In genomic region chr7:28729276-28729675, GRCh38 we compare ENCODE assay signal across 20 cellular contexts.
A peak's percentile ranks its signal among the peaks of the same experiment; 100 is the strongest.
DNase-seq lines count a peak whose midpoint lies in the region; ATAC-seq, FAIRE-seq and TF ChIP-seq lines count a peak whose summit lies in the region.
"Had no signal": no experiment of that assay in that cellular context is flagged by ENCODE, and none has a peak within 500 bp of the region (broad histone marks: within the 10 kb centered on the region; RNA-seq: fewer than 3 reads in every experiment).

No MANE protein-coding gene starts in this region.

- H3K79me2 ChIP-seq in hepatocyte = no peaks in the 10 kb centered on the region

- H2AFZ ChIP-seq in hepatocyte = no peak overlapping the region

- no peaks in the 10 kb centered on the region for H3K9me2 ChIP-seq in hepatocyte (replicated peaks; ENCODE audit: insufficient read depth)

- TF ChIP-seq CTCF in hepatocyte (IDR thresholded peaks at IDR 0.05; ENCODE audit: poor library complexity) (no peak), adrenal gland (IDR thresholded peaks at IDR 0.05) (no peak)

- peaks cover 6% of the 10 kb centered on the region for H3K4me1 ChIP-seq in hepatocyte (ENCODE audit: insufficient read depth)
- no peaks in the 10 kb centered on the region for H3K4me1 ChIP-seq in small intestine (ENCODE audit: control insufficient read depth in 2 of 2, insufficient read depth in 1 of 2, low read depth in 1 of 2, low read length in 1 of 2)
- peaks cover 0 to 6% of the 10 kb centered on the region in 2 donors for H3K4me1 ChIP-seq in adrenal gland (replicated peaks in 1 of 2)

- H3K27me3 ChIP-seq in hepatocyte (no peaks in the 10 kb centered on the region), small intestine (ENCODE audit: control insufficient read depth in 2 of 2, insufficient read depth in 2 of 2, low read length in 2 of 2) (peaks cover 0 to 2% of the 10 kb centered on the region in 2 donors), adrenal gland (no peaks in the 10 kb centered on the region)
- H3K27me3 ChIP-seq: vagina had no signal

- DNase-seq in Caki2 (ENCODE audit: low read depth) = peak; percentile 45
- peak; percentile 85 for DNase-seq in NCI-H1417 treated with DMSO at 0.1 percent for 48 hours (lab: John Stamatoyannopoulos, UW)
- DNase-seq in SHP77 (lab: John Stamatoyannopoulos, UW) = peak; percentile 83 to 85
- DNase-seq in hepatocyte (ENCODE audit: low spot score) = no peak
- no peak for DNase-seq in small intestine
- DNase-seq in adrenal gland = no peak
- no peak for DNase-seq in HTR-8/SVneo (ENCODE audit: insufficient read length, low spot score)
- DNase-seq: aorta; CD8-positive, alpha-beta memory T cell; H9; left ventricle myocardium inferior; MV-4-11; naive thymus-derived CD4-positive, alpha-beta T cell; psoas muscle; stimulated activated naive CD8-positive, alpha-beta T cell treated with anti-CD3 and anti-CD28 coated beads, Interleukin-15, amount 100 ng/mL, for 72 hours had no signal

- H3K4me3 ChIP-seq in hepatocyte (no peak overlapping the region), small intestine (ENCODE audit: low read depth in 1 of 2, low read length in 2 of 2) (no peak overlapping the region), adrenal gland (no peak overlapping the region)
- H3K4me3 ChIP-seq: GM12878, left ventricle myocardium inferior, psoas muscle, vagina had no signal

- TF ChIP-seq POLR2A in adrenal gland (IDR thresholded peaks at IDR 0.05) = no peak

- no peaks in the 10 kb centered on the region for H3K9me3 ChIP-seq in hepatocyte (ENCODE audit: low read depth)
- no peaks in the 10 kb centered on the region for H3K9me3 ChIP-seq in small intestine (ENCODE audit: control insufficient read depth, low read depth)
- no peaks in the 10 kb centered on the region for H3K9me3 ChIP-seq in adrenal gland (replicated peaks in 1 of 3)
- H3K9me3 ChIP-seq: left ventricle myocardium inferior, psoas muscle, vagina had no signal

- H3K27ac ChIP-seq in hepatocyte (peak overlapping the region; percentile 31), small intestine (ENCODE audit: low read depth in 1 of 2, low read length in 1 of 2) (no peak overlapping the region), adrenal gland (no peak overlapping the region)
- H3K27ac ChIP-seq: left ventricle myocardium inferior, psoas muscle, vagina had no signal

- H3K36me3 ChIP-seq in hepatocyte (replicated peaks; ENCODE audit: insufficient read depth, low read depth) = no peaks in the 10 kb centered on the region
- H3K36me3 ChIP-seq in small intestine (ENCODE audit: control insufficient read depth in 2 of 2, insufficient read depth in 2 of 2, low read length in 2 of 2) = no peaks in the 10 kb centered on the region
- no peaks in the 10 kb centered on the region for H3K36me3 ChIP-seq in adrenal gland (replicated peaks in 1 of 2)
- H3K36me3 ChIP-seq: vagina had no signal

- in situ Hi-C loops in Caki2 (cut with HindIII; ENCODE audit: low pct_unique_long_range_greater_than_20kb, low sequenced_read_pairs) = no loop called here

- ATAC-seq in GM21367 (IDR thresholded peaks at IDR 0.05; ENCODE audit: unreplicated experiment) = no peak
- ATAC-seq: GM12878; HepG2; naive thymus-derived CD4-positive, alpha-beta T cell; Panc1; psoas muscle; stimulated activated naive CD8-positive, alpha-beta T cell treated with anti-CD3 and anti-CD28 coated beads, Interleukin-15, amount 100 ng/mL, for 72 hours had no signal

- 40% methylated on average over 8 of the region's 8 CpGs for WGBS in hepatocyte (ENCODE audit: low lambda C conversion rate, missing lambda C conversion rate)
- WGBS in small intestine, 3 donors = 22 to 48% (median 33%) methylated on average over 8 of the region's 8 CpGs
- 74 to 78% (median 75%) methylated on average over 8 of the region's 8 CpGs for WGBS in adrenal gland, 4 donors

- intact Hi-C loops in adrenal gland (cut with DNase I) = no loop called here

- peak overlapping the region; percentile 47 for H3K4me2 ChIP-seq in hepatocyte

- no peaks in the 10 kb centered on the region for H4K20me1 ChIP-seq in hepatocyte (ENCODE audit: insufficient read depth, poor library complexity, severe bottlenecking)

- no peak for FAIRE-seq in small intestine (lab: Jason Lieb, UNC)
- no peak for FAIRE-seq in HTR-8/SVneo (lab: Jason Lieb, UNC)
- FAIRE-seq: GM12878, HepG2 had no signal

Comparison
In these comparisons a context has a peak if more than half of its experiments do, and no peak if none do; other contexts are left out.
1. DNase-seq: peak in Caki2 (single experiment), NCI-H1417 treated with DMSO at 0.1 percent for 48 hours (single experiment) and SHP77 (2 of 2); none in hepatocyte (single experiment), small intestine (single experiment), adrenal gland (0 of 7) and HTR-8/SVneo (single experiment).